In the genomic region with DNA sequence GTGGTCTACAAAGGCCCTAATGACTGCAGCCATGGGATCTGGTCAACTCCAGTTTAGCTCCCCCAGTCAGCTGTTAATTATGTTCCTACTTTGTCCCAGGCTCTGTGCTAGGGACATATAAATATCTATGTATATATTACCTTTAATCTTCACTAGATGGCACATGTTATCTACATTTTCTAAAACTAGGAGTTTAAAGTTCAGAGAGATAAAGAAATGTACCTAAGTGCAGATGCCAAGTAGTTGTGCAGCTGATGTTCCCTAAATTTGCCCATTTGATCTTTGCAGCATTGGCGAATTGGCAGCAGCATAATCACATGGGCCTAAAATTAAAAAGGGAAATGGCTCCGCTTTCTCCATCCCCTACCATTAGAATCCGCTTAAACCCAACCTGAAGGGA, we compare ENCODE assay signal across 8 cellular contexts.
"Had no signal": no experiment of that assay in that cellular context is flagged by ENCODE, and none has a peak within 500 bp of the region (broad histone marks: within the 10 kb centered on the region; RNA-seq: fewer than 3 reads in every experiment).

No MANE protein-coding gene starts in this region.

- DNase-seq: GOT3, H7, HFFc6, IMR-90, KG1 had no signal

- ATAC-seq: HCT116, K562 had no signal

- H3K4me3 ChIP-seq: HAP-1, K562 had no signal

- H3K36me3 ChIP-seq: HAP-1 had no signal

- H3K4me1 ChIP-seq: HAP-1 had no signal

- H3K9me3 ChIP-seq: HAP-1 had no signal
